In genomic region chr9:135963938-135964337, GRCh38 we compare ENCODE assay signal across 29 cellular contexts.
"Had no signal": no experiment of that assay in that cellular context is flagged by ENCODE, and none has a peak within 500 bp of the region (broad histone marks: within the 10 kb centered on the region; RNA-seq: fewer than 3 reads in every experiment).

No MANE protein-coding gene starts in this region.

- H3K4me3 ChIP-seq: MG63, SJSA1 had no signal

- H3K27ac Mint-ChIP-seq: activated CD4-positive, alpha-beta memory T cell treated with anti-CD3 and anti-CD28 coated beads, Interleukin-2, amount 10 ng/mL, durations not matched to agents 7 days and 5 days; activated CD4-positive, alpha-beta T cell treated with anti-CD3 and anti-CD28 coated beads for 36 hours; activated T-cell treated with anti-CD3 and anti-CD28 coated beads, Interleukin-2, amount 50 U/mL, for 72 hours; activated T-helper 2 cell treated with anti-CD3 and anti-CD28 coated beads, Interferon-gamma antibody, Interleukin-2, Interleukin-4, amounts not matched to agents 10 μg/mL and 5 μg/mL and 100 μg/mL, durations not matched to agents 14 hours and 24 hours and 36 hours had no signal

- H3K9me3 ChIP-seq: MG63 had no signal

- H3K36me3 ChIP-seq: MG63 had no signal

- H3K4me3 Mint-ChIP-seq: activated CD4-positive, alpha-beta memory T cell treated with anti-CD3 and anti-CD28 coated beads, Interleukin-2, amount 10 ng/mL, durations not matched to agents 7 days and 5 days; activated CD4-positive, alpha-beta T cell treated with anti-CD3 and anti-CD28 coated beads for 36 hours; activated T-cell treated with anti-CD3 and anti-CD28 coated beads, Interleukin-2, amount 50 U/mL, for 72 hours had no signal

- ATAC-seq: activated CD4-positive, alpha-beta T cell treated with anti-CD3 and anti-CD28 coated beads for 36 hours; activated T-cell treated with anti-CD3 and anti-CD28 coated beads, Interleukin-2, amount 50 U/mL, for 72 hours; Panc1 had no signal

- H3K27ac ChIP-seq: SJSA1, WERI-Rb-1 had no signal

- H3K9me3 Mint-ChIP-seq: activated CD4-positive, alpha-beta memory T cell treated with anti-CD3 and anti-CD28 coated beads, Interleukin-2, amount 10 ng/mL, durations not matched to agents 7 days and 5 days; activated T-cell treated with anti-CD3 and anti-CD28 coated beads, Interleukin-2, amount 50 U/mL, for 72 hours; activated T-helper 2 cell treated with anti-CD3 and anti-CD28 coated beads, Interferon-gamma antibody, Interleukin-2, Interleukin-4, amounts not matched to agents 10 μg/mL and 5 μg/mL and 100 μg/mL, durations not matched to agents 14 hours and 24 hours and 36 hours had no signal

- H3K27me3 ChIP-seq: MG63, SJSA1 had no signal

- H3K27me3 Mint-ChIP-seq: activated CD4-positive, alpha-beta T cell treated with anti-CD3 and anti-CD28 coated beads for 36 hours had no signal

- DNase-seq: activated CD4-positive, alpha-beta memory T cell treated with anti-CD3 and anti-CD28 coated beads, Interleukin-2, amount 10 ng/mL, durations not matched to agents 7 days and 5 days; activated CD4-positive, alpha-beta T cell treated with anti-CD3 and anti-CD28 coated beads for 36 hours; activated CD4-positive, alpha-beta T cell treated with anti-CD3 and anti-CD28 coated beads, Interleukin-2, amount 50 U/mL, for 1 hour; activated gamma-delta T cell treated with Interleukin-2 at 50 U/mL for 16 hours; activated naive CD4-positive, alpha-beta T cell treated with anti-CD3 and anti-CD28 coated beads, Interleukin-2, amount 50 U/mL, for 16 hours; activated T-cell treated with anti-CD3 and anti-CD28 coated beads for 4 hours; activated T-cell treated with anti-CD3 and anti-CD28 coated beads, Interleukin-2, amount 50 U/mL, for 72 hours; central memory CD4-positive, alpha-beta T cell; KG1; MG63; MV-4-11; NCI-H1092 treated with DMSO at 0.1 percent for 48 hours; NCI-H1417 treated with DMSO at 0.1 percent for 48 hours; NCI-H1694; NCI-H2029; NCI-H2107; NCI-H2171 treated with DMSO at 0.1 percent for 48 hours; NCI-H345; NCI-H510A; NCI-H526 treated with DMSO at 0.1 percent for 48 hours; NK-92 treated with Interleukin-12 subunit alpha and Interleukin-12 subunit beta, amount 100 ng/mL, for 24 hours; OCI-M1; RPMI8226; SHP77; T-helper 2 cell; WERI-Rb-1 had no signal
